ENCODE assay signal across 1 cellular context in the genomic region with DNA sequence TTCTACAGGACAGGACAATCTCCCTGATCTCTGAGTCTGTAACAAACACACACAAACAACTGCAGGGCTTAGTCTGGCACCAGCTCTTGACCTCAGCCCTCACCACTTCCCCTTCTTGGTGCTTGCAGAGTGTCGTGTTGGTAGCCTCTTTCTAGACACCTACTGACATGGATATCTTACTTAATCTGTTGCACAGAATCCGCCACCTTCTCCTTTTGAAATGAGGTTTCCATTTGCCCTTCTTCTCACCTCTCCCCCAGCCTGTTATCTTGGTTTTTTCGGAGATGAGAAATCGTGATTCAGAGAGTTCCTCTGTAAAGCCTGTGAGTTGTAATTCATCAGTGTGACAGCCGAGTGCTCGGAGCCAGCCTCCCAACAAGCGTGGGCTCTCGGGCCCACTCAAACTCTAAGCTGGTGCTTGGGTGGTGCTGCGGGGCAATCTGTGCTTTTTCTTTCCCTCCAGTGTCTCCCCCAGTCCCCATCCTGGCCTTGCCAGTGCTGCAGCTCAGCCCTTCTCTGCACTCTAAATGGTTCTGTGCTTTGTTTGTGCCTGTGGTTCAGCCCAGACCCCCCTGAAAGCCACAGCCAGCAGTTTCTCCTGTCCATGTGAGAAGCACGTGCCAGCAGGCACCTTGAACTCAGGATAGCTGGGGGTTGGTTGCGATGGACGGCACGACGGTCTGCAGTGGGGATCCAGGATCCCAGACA.
A peak's percentile ranks its signal among the peaks of the same experiment; 100 is the strongest.
TF ChIP-seq lines count a peak whose summit lies in the region.

No MANE protein-coding gene starts in this region.

TF ChIP-seq in K562, 482 proteins besides CTCF, POLR2A, EP300 and RAD21 (continued from another document and continues in another):
- TF ChIP-seq, protein P1, sequence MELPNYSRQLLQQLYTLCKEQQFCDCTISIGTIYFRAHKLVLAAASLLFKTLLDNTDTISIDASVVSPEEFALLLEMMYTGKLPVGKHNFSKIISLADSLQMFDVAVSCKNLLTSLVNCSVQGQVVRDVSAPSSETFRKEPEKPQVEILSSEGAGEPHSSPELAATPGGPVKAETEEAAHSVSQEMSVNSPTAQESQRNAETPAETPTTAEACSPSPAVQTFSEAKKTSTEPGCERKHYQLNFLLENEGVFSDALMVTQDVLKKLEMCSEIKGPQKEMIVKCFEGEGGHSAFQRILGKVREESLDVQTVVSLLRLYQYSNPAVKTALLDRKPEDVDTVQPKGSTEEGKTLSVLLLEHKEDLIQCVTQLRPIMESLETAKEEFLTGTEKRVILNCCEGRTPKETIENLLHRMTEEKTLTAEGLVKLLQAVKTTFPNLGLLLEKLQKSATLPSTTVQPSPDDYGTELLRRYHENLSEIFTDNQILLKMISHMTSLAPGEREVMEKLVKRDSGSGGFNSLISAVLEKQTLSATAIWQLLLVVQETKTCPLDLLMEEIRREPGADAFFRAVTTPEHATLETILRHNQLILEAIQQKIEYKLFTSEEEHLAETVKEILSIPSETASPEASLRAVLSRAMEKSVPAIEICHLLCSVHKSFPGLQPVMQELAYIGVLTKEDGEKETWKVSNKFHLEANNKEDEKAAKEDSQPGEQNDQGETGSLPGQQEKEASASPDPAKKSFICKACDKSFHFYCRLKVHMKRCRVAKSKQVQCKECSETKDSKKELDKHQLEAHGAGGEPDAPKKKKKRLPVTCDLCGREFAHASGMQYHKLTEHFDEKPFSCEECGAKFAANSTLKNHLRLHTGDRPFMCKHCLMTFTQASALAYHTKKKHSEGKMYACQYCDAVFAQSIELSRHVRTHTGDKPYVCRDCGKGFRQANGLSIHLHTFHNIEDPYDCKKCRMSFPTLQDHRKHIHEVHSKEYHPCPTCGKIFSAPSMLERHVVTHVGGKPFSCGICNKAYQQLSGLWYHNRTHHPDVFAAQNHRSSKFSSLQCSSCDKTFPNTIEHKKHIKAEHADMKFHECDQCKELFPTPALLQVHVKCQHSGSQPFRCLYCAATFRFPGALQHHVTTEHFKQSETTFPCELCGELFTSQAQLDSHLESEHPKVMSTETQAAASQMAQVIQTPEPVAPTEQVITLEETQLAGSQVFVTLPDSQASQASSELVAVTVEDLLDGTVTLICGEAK (IDR thresholded peaks at IDR 0.05) = peak; percentile 57; the same call in 1 of the 2 replicates
- TF ChIP-seq, protein P1 (CRISPR knock-in tag; IDR thresholded peaks at IDR 0.05) = no peak
- TF ChIP-seq RBBP5 (IDR thresholded peaks at IDR 0.05; ENCODE audit: borderline replicate concordance, insufficient read depth, low read length, poor library complexity, severe bottlenecking) = peak; percentile 67
- peak; percentile 73 for TF ChIP-seq CCNT2 (IDR thresholded peaks at IDR 0.05; ENCODE audit: borderline replicate concordance, extremely low read depth, insufficient read length, low read depth, low read length)
- peak; percentile 59; the same call in 1 of the 2 replicates for TF ChIP-seq VEZF1 (CRISPR knock-in tag; IDR thresholded peaks at IDR 0.05)
- peak; percentile 47; the same call in 1 of the 2 replicates for TF ChIP-seq ELF4 (CRISPR knock-in tag; IDR thresholded peaks at IDR 0.05)
- no peak for TF ChIP-seq ZNF586 (CRISPR knock-in tag; conservative IDR thresholded peaks at IDR 0.05)
- no peak for TF ChIP-seq SAP30 (IDR thresholded peaks at IDR 0.05; ENCODE audit: borderline replicate concordance, insufficient read depth, low read depth, low read length, poor library complexity, severe bottlenecking)
- no peak for TF ChIP-seq RBM22 (IDR thresholded peaks at IDR 0.05; ENCODE audit: low read depth, low read length, poor library complexity, severe bottlenecking)
- TF ChIP-seq GABPB2 (CRISPR knock-in tag; conservative IDR thresholded peaks at IDR 0.05) = no peak
- TF ChIP-seq FOXJ2 (tag; IDR thresholded peaks at IDR 0.05) = peak; percentile 85
- TF ChIP-seq MAZ (CRISPR knock-in tag; conservative IDR thresholded peaks at IDR 0.05 in 1 of 2, IDR thresholded peaks at IDR 0.05 in 1 of 2) = peak; percentile 47 to 51; a peak in 2 of 4 replicates
- peak; percentile 98 for TF ChIP-seq GATA2 (CRISPR knock-in tag; IDR thresholded peaks at IDR 0.05)
- peak; percentile 18; the same call in 1 of the 2 replicates for TF ChIP-seq CC2D1A (IDR thresholded peaks at IDR 0.05)
- TF ChIP-seq NRF1 (conservative IDR thresholded peaks at IDR 0.05 in 1 of 2, IDR thresholded peaks at IDR 0.05 in 1 of 2) = peak; percentile 25 to 63; a peak in 2 of 4 replicates
- TF ChIP-seq, protein P2, sequence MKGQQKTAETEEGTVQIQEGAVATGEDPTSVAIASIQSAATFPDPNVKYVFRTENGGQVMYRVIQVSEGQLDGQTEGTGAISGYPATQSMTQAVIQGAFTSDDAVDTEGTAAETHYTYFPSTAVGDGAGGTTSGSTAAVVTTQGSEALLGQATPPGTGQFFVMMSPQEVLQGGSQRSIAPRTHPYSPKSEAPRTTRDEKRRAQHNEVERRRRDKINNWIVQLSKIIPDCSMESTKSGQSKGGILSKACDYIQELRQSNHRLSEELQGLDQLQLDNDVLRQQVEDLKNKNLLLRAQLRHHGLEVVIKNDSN (CRISPR knock-in tag; IDR thresholded peaks at IDR 0.05) = peak; percentile 27; the same call in 1 of the 2 replicates
- TF ChIP-seq CBX5 (IDR thresholded peaks at IDR 0.05; ENCODE audit: borderline replicate concordance, low read depth) = no peak
- no peak for TF ChIP-seq CHD4 (IDR thresholded peaks at IDR 0.05; ENCODE audit: insufficient read depth, insufficient replicate concordance, low read depth, low read length, poor library complexity, severe bottlenecking)
- peak; percentile 26 for TF ChIP-seq NEUROD1 (IDR thresholded peaks at IDR 0.05; ENCODE audit: borderline replicate concordance, low read depth, low read length, partially characterized antibody)
- TF ChIP-seq MAX (CRISPR knock-in tag; IDR thresholded peaks at IDR 0.05) = peak; percentile 86
- TF ChIP-seq, protein P3, sequence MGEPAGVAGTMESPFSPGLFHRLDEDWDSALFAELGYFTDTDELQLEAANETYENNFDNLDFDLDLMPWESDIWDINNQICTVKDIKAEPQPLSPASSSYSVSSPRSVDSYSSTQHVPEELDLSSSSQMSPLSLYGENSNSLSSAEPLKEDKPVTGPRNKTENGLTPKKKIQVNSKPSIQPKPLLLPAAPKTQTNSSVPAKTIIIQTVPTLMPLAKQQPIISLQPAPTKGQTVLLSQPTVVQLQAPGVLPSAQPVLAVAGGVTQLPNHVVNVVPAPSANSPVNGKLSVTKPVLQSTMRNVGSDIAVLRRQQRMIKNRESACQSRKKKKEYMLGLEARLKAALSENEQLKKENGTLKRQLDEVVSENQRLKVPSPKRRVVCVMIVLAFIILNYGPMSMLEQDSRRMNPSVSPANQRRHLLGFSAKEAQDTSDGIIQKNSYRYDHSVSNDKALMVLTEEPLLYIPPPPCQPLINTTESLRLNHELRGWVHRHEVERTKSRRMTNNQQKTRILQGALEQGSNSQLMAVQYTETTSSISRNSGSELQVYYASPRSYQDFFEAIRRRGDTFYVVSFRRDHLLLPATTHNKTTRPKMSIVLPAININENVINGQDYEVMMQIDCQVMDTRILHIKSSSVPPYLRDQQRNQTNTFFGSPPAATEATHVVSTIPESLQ (CRISPR knock-in tag; IDR thresholded peaks at IDR 0.05) = 0 out of 2 replicates have a peak, but pooled peaks have one; percentile 23
- peak; percentile 90 for TF ChIP-seq L3MBTL2 (IDR thresholded peaks at IDR 0.05)
- 0 out of 2 replicates have a peak, but pooled peaks have one; percentile 64 for TF ChIP-seq CBX1 (IDR thresholded peaks at IDR 0.05; ENCODE audit: low read depth)
- TF ChIP-seq, protein P4, sequence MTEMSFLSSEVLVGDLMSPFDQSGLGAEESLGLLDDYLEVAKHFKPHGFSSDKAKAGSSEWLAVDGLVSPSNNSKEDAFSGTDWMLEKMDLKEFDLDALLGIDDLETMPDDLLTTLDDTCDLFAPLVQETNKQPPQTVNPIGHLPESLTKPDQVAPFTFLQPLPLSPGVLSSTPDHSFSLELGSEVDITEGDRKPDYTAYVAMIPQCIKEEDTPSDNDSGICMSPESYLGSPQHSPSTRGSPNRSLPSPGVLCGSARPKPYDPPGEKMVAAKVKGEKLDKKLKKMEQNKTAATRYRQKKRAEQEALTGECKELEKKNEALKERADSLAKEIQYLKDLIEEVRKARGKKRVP (CRISPR knock-in tag; IDR thresholded peaks at IDR 0.05) = 0 out of 2 replicates have a peak, but pooled peaks have one; percentile 7
- TF ChIP-seq DEAF1 (CRISPR knock-in tag; IDR thresholded peaks at IDR 0.05) = 0 out of 2 replicates have a peak, but pooled peaks have one; percentile 20
- peak; percentile 92 for TF ChIP-seq ZNF766 (CRISPR knock-in tag; conservative IDR thresholded peaks at IDR 0.05)
- TF ChIP-seq ZNF232 (CRISPR knock-in tag; IDR thresholded peaks at IDR 0.05) = 0 out of 2 replicates have a peak, but pooled peaks have one; percentile 50
- peak; percentile 91 for TF ChIP-seq ZEB2 (IDR thresholded peaks at IDR 0.05)
- TF ChIP-seq MLLT1 (IDR thresholded peaks at IDR 0.05) = peak in 1 of 2 experiments; percentile 79; a peak in 1 of 4 replicates
- TF ChIP-seq RBFOX2 (IDR thresholded peaks at IDR 0.05; ENCODE audit: low read depth, low read length) = 0 out of 2 replicates have a peak, but pooled peaks have one; percentile 27
- TF ChIP-seq HES1 (IDR thresholded peaks at IDR 0.05; ENCODE audit: low read depth) = peak; percentile 94
- TF ChIP-seq MCM2 (IDR thresholded peaks at IDR 0.05; ENCODE audit: low read depth) = no peak
- TF ChIP-seq KLF16 (IDR thresholded peaks at IDR 0.05) = peak; percentile 63; the same call in 1 of the 2 replicates
- peak; percentile 82 for TF ChIP-seq ATF7 (IDR thresholded peaks at IDR 0.05)
- peak; percentile 96 for TF ChIP-seq CTBP1 (IDR thresholded peaks at IDR 0.05; ENCODE audit: borderline replicate concordance)
- TF ChIP-seq TEAD1 (CRISPR knock-in tag; IDR thresholded peaks at IDR 0.05) = peak in 1 of 2 experiments; percentile 69; a peak in 3 of 4 replicates
